Comparison of ENCODE assay signal across 10 cellular contexts in the genomic region with DNA sequence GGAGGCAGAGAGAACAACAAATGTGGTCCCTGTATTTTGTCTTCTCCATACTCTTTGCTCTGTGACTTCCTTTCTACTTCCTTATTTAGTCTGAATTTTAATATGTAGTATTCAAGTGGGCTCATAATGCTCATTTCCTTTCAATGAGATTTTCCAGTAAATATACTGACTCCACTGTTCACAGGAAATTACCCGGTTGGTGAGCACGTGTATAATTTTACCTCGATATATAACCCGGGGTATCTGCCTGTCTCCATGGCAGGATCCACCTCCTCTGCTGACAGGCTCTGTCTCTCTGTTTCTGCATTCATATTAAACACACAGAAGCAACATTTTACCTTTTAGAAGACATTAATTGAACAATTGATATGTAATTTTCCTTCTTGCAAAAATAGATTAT.
A peak's percentile ranks its signal among the peaks of the same experiment; 100 is the strongest.
DNase-seq lines count a peak whose midpoint lies in the region; ATAC-seq and TF ChIP-seq lines count a peak whose summit lies in the region.
"Had no signal": no experiment of that assay in that cellular context is flagged by ENCODE, and none has a peak within 500 bp of the region (broad histone marks: within the 10 kb centered on the region; RNA-seq: fewer than 3 reads in every experiment).

No MANE protein-coding gene starts in this region.

- peak overlapping the region; percentile 9 for H3K4me3 ChIP-seq in suprapubic skin
- H3K4me3 ChIP-seq: GM12878 had no signal

- TF ChIP-seq CTCF in suprapubic skin (IDR thresholded peaks at IDR 0.05) (no peak), endothelial cell (IDR thresholded peaks at IDR 0.05; ENCODE audit: unreplicated experiment) (no peak)

- peak overlapping the region; percentile 32 for H3K27ac Mint-ChIP-seq in activated CD8-positive, alpha-beta T cell treated with anti-CD3 and anti-CD28 coated beads, Interleukin-2, amount 10 ng/mL, durations not matched to agents 7 days and 5 days
- H3K27ac Mint-ChIP-seq in endothelial cell (ENCODE audit: unreplicated experiment): no peak overlapping the region

- peaks cover 34% of the 10 kb centered on the region for H3K4me1 Mint-ChIP-seq in activated CD8-positive, alpha-beta T cell treated with anti-CD3 and anti-CD28 coated beads, Interleukin-2, amount 10 ng/mL, durations not matched to agents 7 days and 5 days (ENCODE audit: low read depth)
- peaks cover 19% of the 10 kb centered on the region for H3K4me1 Mint-ChIP-seq in endothelial cell (ENCODE audit: unreplicated experiment)

- H3K27ac ChIP-seq in suprapubic skin: peak overlapping the region; percentile 71

- no peak for TF ChIP-seq EP300 in suprapubic skin (IDR thresholded peaks at IDR 0.05)

- H3K9me3 ChIP-seq in suprapubic skin: no peaks in the 10 kb centered on the region

- no peak for TF ChIP-seq POLR2A in suprapubic skin (IDR thresholded peaks at IDR 0.05)

- POLR2A ChIA-PET in activated CD8-positive, alpha-beta T cell treated with anti-CD3 and anti-CD28 coated beads, Interleukin-2, amount 10 ng/mL, durations not matched to agents 7 days and 5 days (lab: Charles Lee): no interaction called here

- no peaks in the 10 kb centered on the region for H3K36me3 Mint-ChIP-seq in activated CD8-positive, alpha-beta T cell treated with anti-CD3 and anti-CD28 coated beads, Interleukin-2, amount 10 ng/mL, durations not matched to agents 7 days and 5 days (ENCODE audit: low read depth)
- H3K36me3 Mint-ChIP-seq in endothelial cell (ENCODE audit: low read depth, unreplicated experiment): no peaks in the 10 kb centered on the region

- H3K9me3 Mint-ChIP-seq in activated CD8-positive, alpha-beta T cell treated with anti-CD3 and anti-CD28 coated beads, Interleukin-2, amount 10 ng/mL, durations not matched to agents 7 days and 5 days (ENCODE audit: insufficient read depth): no peaks in the 10 kb centered on the region
- H3K9me3 Mint-ChIP-seq in endothelial cell (ENCODE audit: unreplicated experiment): no peaks in the 10 kb centered on the region

- H3K4me3 Mint-ChIP-seq in activated CD8-positive, alpha-beta T cell treated with anti-CD3 and anti-CD28 coated beads, Interleukin-2, amount 10 ng/mL, durations not matched to agents 7 days and 5 days: no peak overlapping the region
- H3K4me3 Mint-ChIP-seq in endothelial cell (ENCODE audit: unreplicated experiment): no peak overlapping the region

- H3K27me3 ChIP-seq in suprapubic skin: no peaks in the 10 kb centered on the region

- H3K27me3 Mint-ChIP-seq in activated CD8-positive, alpha-beta T cell treated with anti-CD3 and anti-CD28 coated beads, Interleukin-2, amount 10 ng/mL, durations not matched to agents 7 days and 5 days (ENCODE audit: low read depth): no peaks in the 10 kb centered on the region
- H3K27me3 Mint-ChIP-seq in endothelial cell (ENCODE audit: unreplicated experiment): no peaks in the 10 kb centered on the region

- peaks cover 68% of the 10 kb centered on the region for H3K4me1 ChIP-seq in suprapubic skin

- ATAC-seq in activated CD8-positive, alpha-beta T cell treated with anti-CD3 and anti-CD28 coated beads, Interleukin-2, amount 10 ng/mL, durations not matched to agents 7 days and 5 days: no peak
- no peak for ATAC-seq in left lobe of liver
- ATAC-seq: GM12878 had no signal

- WGBS in suprapubic skin: 2% methylated on average over 4 of the region's 4 CpGs

- CTCF ChIA-PET in activated CD8-positive, alpha-beta T cell treated with anti-CD3 and anti-CD28 coated beads, Interleukin-2, amount 10 ng/mL, durations not matched to agents 7 days and 5 days (lab: Charles Lee): interaction anchor here (1.0 kb wide), 1 partner anchor 22 kb away, joined by 3 read pairs; no protein-coding TSS in a partner anchor

- DNase-seq in SKM-1 treated with dmso at 0.1 percent for 144 hours (lab: John Stamatoyannopoulos, UW; ENCODE audit: unreplicated experiment): peak; percentile 3
- DNase-seq in SKM-1 (lab: John Stamatoyannopoulos, UW; ENCODE audit: unreplicated experiment): no peak
- DNase-seq in activated CD8-positive, alpha-beta T cell treated with anti-CD3 and anti-CD28 coated beads, Interleukin-2, amount 10 ng/mL, durations not matched to agents 7 days and 5 days: no peak
- peak; percentile 14 for DNase-seq in medulla oblongata (ENCODE audit: extremely low spot score)
- no peak for DNase-seq in suprapubic skin (ENCODE audit: low spot score in 2 of 2)
- no peak for DNase-seq in left lobe of liver (ENCODE audit: low spot score)
- no peak for DNase-seq in GOT3 (lab: John Stamatoyannopoulos, UW)
- no peak for DNase-seq in endothelial cell (ENCODE audit: low spot score)
- DNase-seq: activated CD4-positive, alpha-beta T cell treated with anti-CD3 and anti-CD28 coated beads, Interleukin-2, amount 50 U/mL, for 4 hours had no signal

- no peaks in the 10 kb centered on the region for H3K36me3 ChIP-seq in suprapubic skin

Comparison
In these comparisons a context has a peak if more than half of its experiments do, and no peak if none do; other contexts are left out.
1. DNase-seq: peak in SKM-1 treated with dmso at 0.1 percent for 144 hours (single experiment) and medulla oblongata (single experiment); none in SKM-1 (single experiment), activated CD8-positive, alpha-beta T cell treated with anti-CD3 and anti-CD28 coated beads, Interleukin-2, amount 10 ng/mL, durations not matched to agents 7 days and 5 days (single experiment), suprapubic skin (0 of 2), left lobe of liver (single experiment), GOT3 (single experiment) and endothelial cell (single experiment).